In genomic region chr3:45964139-45964538, GRCh38 we compare ENCODE assay signal across 16 cellular contexts. TPM values are rescaled to one million over a fixed set of nuclear protein-coding genes. Genes with fewer than 3 reads are reported as not detected.
DNase-seq lines count a peak whose midpoint lies in the region; ATAC-seq and TF ChIP-seq lines count a peak whose summit lies in the region.
"Had no signal": no experiment of that assay in that cellular context is flagged by ENCODE, and none has a peak within 500 bp of the region (broad histone marks: within the 10 kb centered on the region; RNA-seq: fewer than 3 reads in every experiment).

No MANE protein-coding gene starts in this region.

- TF ChIP-seq CTCF in spleen (IDR thresholded peaks at IDR 0.05 in 8 of 11, conservative IDR thresholded peaks at IDR 0.05 in 3 of 11) (no peak), breast epithelium (IDR thresholded peaks at IDR 0.05) (no peak)

- H3K27ac Mint-ChIP-seq in activated CD4-positive, alpha-beta memory T cell treated with anti-CD3 and anti-CD28 coated beads, Interleukin-2, amount 10 ng/mL, durations not matched to agents 7 days and 5 days = peak overlapping the region; percentile 83
- H3K27ac Mint-ChIP-seq: GM23338 had no signal

- peak overlapping the region in 6 of 8 donors; percentile 5 to 84 (median 56) for H3K27ac ChIP-seq in spleen
- no peak overlapping the region for H3K27ac ChIP-seq in breast epithelium
- H3K27ac ChIP-seq: HL-60 had no signal

- ATAC-seq in GM18502 (IDR thresholded peaks at IDR 0.05; ENCODE audit: poor library complexity, unreplicated experiment) (peak; percentile 59), HG02642 (IDR thresholded peaks at IDR 0.05; ENCODE audit: poor library complexity, unreplicated experiment) (peak; percentile 46)
- ATAC-seq: GM23338 had no signal

- H3K36me3 Mint-ChIP-seq in activated CD4-positive, alpha-beta memory T cell treated with anti-CD3 and anti-CD28 coated beads, Interleukin-2, amount 10 ng/mL, durations not matched to agents 7 days and 5 days (ENCODE audit: low read depth) = peaks cover 97% of the 10 kb centered on the region

- H3K9me3 ChIP-seq in spleen (no peaks in the 10 kb centered on the region), breast epithelium (no peaks in the 10 kb centered on the region)

- H3K4me1 ChIP-seq in spleen = peaks cover 0 to 84% (median 32%) of the 10 kb centered on the region in 6 donors
- no peaks in the 10 kb centered on the region for H3K4me1 ChIP-seq in breast epithelium

- H3K36me3 ChIP-seq in spleen (peaks cover 3 to 100% (median 96%) of the 10 kb centered on the region in 6 donors), breast epithelium (peaks cover 23% of the 10 kb centered on the region)

- H3K4me3 ChIP-seq in spleen = no peak overlapping the region
- no peak overlapping the region for H3K4me3 ChIP-seq in breast epithelium
- H3K4me3 ChIP-seq: GM23338 had no signal

- POLR2A ChIA-PET in activated CD4-positive, alpha-beta memory T cell treated with anti-CD3 and anti-CD28 coated beads, Interleukin-2, amount 10 ng/mL, durations not matched to agents 7 days and 5 days (lab: Charles Lee) = interaction anchor here (1.1 to 10.4 kb wide), 7 partner anchors 9 to 106 kb away, joined by 3 to 119 read pairs (median 15); partner anchors contain the start of genes CXCR6 and FYCO1

- H3K27me3 Mint-ChIP-seq in activated CD4-positive, alpha-beta memory T cell treated with anti-CD3 and anti-CD28 coated beads, Interleukin-2, amount 10 ng/mL, durations not matched to agents 7 days and 5 days = no peaks in the 10 kb centered on the region

- DNase-seq in activated CD4-positive, alpha-beta memory T cell treated with anti-CD3 and anti-CD28 coated beads, Interleukin-2, amount 10 ng/mL, durations not matched to agents 7 days and 5 days = peak; percentile 62
- DNase-seq in spleen (no peak), breast epithelium (ENCODE audit: low spot score in 2 of 2) (no peak), amygdala (lab: John Stamatoyannopoulos, UW) (no peak), COLO829 (ENCODE audit: low spot score) (no peak), A172 (ENCODE audit: low spot score) (no peak)
- DNase-seq: MM.1S, NCI-H446 treated with DMSO at 0.1 percent for 48 hours, SIG-M5 had no signal

- intact Hi-C loops in spleen (cut with DNase I; ENCODE audit: low total_unique reads) (no loop called here), breast epithelium (cut with DNase I; ENCODE audit: low total_unique reads) (no loop called here)

- peaks cover 3% of the 10 kb centered on the region for H3K9me3 Mint-ChIP-seq in activated CD4-positive, alpha-beta memory T cell treated with anti-CD3 and anti-CD28 coated beads, Interleukin-2, amount 10 ng/mL, durations not matched to agents 7 days and 5 days
- H3K9me3 Mint-ChIP-seq: GM23338 had no signal

- CTCF ChIA-PET in activated CD4-positive, alpha-beta memory T cell treated with anti-CD3 and anti-CD28 coated beads, Interleukin-2, amount 10 ng/mL, durations not matched to agents 7 days and 5 days (lab: Charles Lee) = interaction anchor here (2.3 to 6.1 kb wide), 5 partner anchors 12 to 115 kb away, joined by 11 to 52 read pairs (median 18); no protein-coding TSS in a partner anchor

- no peak overlapping the region for H3K4me3 Mint-ChIP-seq in activated CD4-positive, alpha-beta memory T cell treated with anti-CD3 and anti-CD28 coated beads, Interleukin-2, amount 10 ng/mL, durations not matched to agents 7 days and 5 days
- H3K4me3 Mint-ChIP-seq: GM23338 had no signal

- H3K27me3 ChIP-seq in spleen (replicated peaks in 1 of 7) = no peaks in the 10 kb centered on the region
- H3K27me3 ChIP-seq in breast epithelium = no peaks in the 10 kb centered on the region

- peaks cover 80% of the 10 kb centered on the region for H3K4me1 Mint-ChIP-seq in activated CD4-positive, alpha-beta memory T cell treated with anti-CD3 and anti-CD28 coated beads, Interleukin-2, amount 10 ng/mL, durations not matched to agents 7 days and 5 days
- H3K4me1 Mint-ChIP-seq: GM23338 had no signal

- 51 to 74% (median 60%) methylated on average over 8 of the region's 8 CpGs for WGBS in spleen, 5 donors

- TF ChIP-seq POLR2A in spleen (IDR thresholded peaks at IDR 0.05) (no peak), breast epithelium (IDR thresholded peaks at IDR 0.05) (no peak)

RNA-seq across cellular contexts. Expression of gene CXCR6, which starts 20.9 kb away (rescaled TPM):
- 10 to 100 TPM; 53.8 to 58.8 TPM for total RNA-seq in activated CD4-positive, alpha-beta memory T cell treated with anti-CD3 and anti-CD28 coated beads, Interleukin-2, amount 10 ng/mL, durations not matched to agents 7 days and 5 days
- total RNA-seq in spleen = 10 to 100 TPM in 5 of 7 donors, 1 to 10 TPM in 2; 6.6 to 35.3 (median 16.0) TPM
- polyA plus RNA-seq in spleen = 1 to 10 TPM; 2.5 to 3.7 (median 2.6) TPM
- 1 to 10 TPM in 2 of 3 donors, under 1 TPM in 1; 0.64 to 4.5 (median 4.3) TPM for total RNA-seq in breast epithelium
- not detected in 2 replicates for total RNA-seq in A172 (2014; rRNA removed; shearing (Covaris generic))
- total RNA-seq: bronchial epithelial cell, GM23338, lung microvascular endothelial cell, pulmonary artery endothelial cell had no signal

RNA-seq across cellular contexts. Expression of gene FYCO1, which starts 31.5 kb away (rescaled TPM):
- total RNA-seq in activated CD4-positive, alpha-beta memory T cell treated with anti-CD3 and anti-CD28 coated beads, Interleukin-2, amount 10 ng/mL, durations not matched to agents 7 days and 5 days = 10 to 100 TPM; 21.7 to 22.6 TPM
- total RNA-seq in spleen (10 to 100 TPM; 22.9 to 40.1 (median 34.3) TPM), breast epithelium (10 to 100 TPM; 40.7 to 48.2 (median 44.6) TPM)
- 1 to 10 TPM; 5.2 to 7.9 (median 5.7) TPM for polyA plus RNA-seq in spleen
- 6.3 and 7.3 TPM in 2 replicates for total RNA-seq in A172 (2014; rRNA removed; shearing (Covaris generic))

Comparison
In these comparisons a context has a peak if more than half of its experiments do, and no peak if none do; other contexts are left out.
1. H3K27ac ChIP-seq: peak in spleen (6 of 8); none in breast epithelium (0 of 2).